In genomic region chr16:9932919-9933653, GRCh38 we compare ENCODE assay signal across 27 cellular contexts.
"Had no signal": no experiment of that assay in that cellular context is flagged by ENCODE, and none has a peak within 500 bp of the region (broad histone marks: within the 10 kb centered on the region; RNA-seq: fewer than 3 reads in every experiment).

No MANE protein-coding gene starts in this region.

- DNase-seq: cerebellar nuclear complex; effector memory CD4-positive, alpha-beta T cell; foreskin keratinocyte; glutamatergic neuron; heart right ventricle; hippocampal formation; islet precursor cell; kidney glomerular epithelial cell; mucosa of descending colon; naive B cell; stimulated activated CD4-positive, alpha-beta T cell treated with anti-CD3 and anti-CD28 coated beads, Interleukin-12 subunit alpha, Interleukin-12 subunit beta, amount 100 ng/mL, for 4 hours; stimulated activated CD4-positive, alpha-beta T cell treated with anti-CD3 and anti-CD28 coated beads, Interleukin-2, amount 100 ng/mL, for 24 hours; stimulated activated CD4-positive, alpha-beta T cell treated with anti-CD3 and anti-CD28 coated beads, Interleukin-4, amount 100 ng/mL, for 24 hours; stimulated activated naive CD4-positive, alpha-beta T cell treated with Interleukin-2 at 50 U/mL for 16 hours; stomach; testis; tibial artery had no signal

- H2AFZ ChIP-seq: parathyroid adenoma had no signal

- H3K9ac ChIP-seq: parathyroid adenoma had no signal

- H3K9me3 ChIP-seq: esophagus muscularis mucosa, gastroesophageal sphincter, heart right ventricle, mucosa of descending colon, stomach, testis, tibial artery had no signal

- H3K4me2 ChIP-seq: smooth muscle cell had no signal

- H3K79me2 ChIP-seq: parathyroid adenoma had no signal

- H3K27ac ChIP-seq: esophagus muscularis mucosa, foreskin keratinocyte, gastroesophageal sphincter, heart right ventricle, parathyroid adenoma, stomach, testis, tibial artery had no signal

- ATAC-seq: foreskin keratinocyte; gastroesophageal sphincter; mucosa of descending colon; natural killer cell treated with Interleukin-12 subunit alpha and Interleukin-12 subunit beta and Interleukin-15 and Interleukin-18, amount 100 ng/mL, for 72 hours; sciatic nerve; stimulated activated effector memory CD8-positive, alpha-beta T cell treated with anti-CD3 and anti-CD28 coated beads, Interleukin-12 subunit alpha, Interleukin-12 subunit beta, amount 100 ng/mL, for 72 hours had no signal

- H3K27me3 ChIP-seq: esophagus muscularis mucosa, foreskin keratinocyte, gastroesophageal sphincter, heart right ventricle, stomach, testis, tibial artery had no signal

- H3K4me3 ChIP-seq: esophagus muscularis mucosa, gastroesophageal sphincter, heart right ventricle, lung, mucosa of descending colon, smooth muscle cell, stomach, testis, tibial artery had no signal

- H3K4me1 ChIP-seq: foreskin keratinocyte, parathyroid adenoma, testis had no signal

- FAIRE-seq: colon, endothelial cell of umbilical vein had no signal

- H3K36me3 ChIP-seq: esophagus muscularis mucosa, heart right ventricle, stomach, tibial artery had no signal
